Comparison of ENCODE assay signal across 20 cellular contexts in genomic region chr9:138080979-138081378, GRCh38.
"Had no signal": no experiment of that assay in that cellular context is flagged by ENCODE, and none has a peak within 500 bp of the region (broad histone marks: within the 10 kb centered on the region; RNA-seq: fewer than 3 reads in every experiment).

No MANE protein-coding gene starts in this region.

- H3K27ac Mint-ChIP-seq: progenitor cell of endocrine pancreas; stimulated activated naive B cell treated with anti-CD40 and anti-IgM and Interleukin-4, amounts not matched to agents 10 μg/mL and 1 μg/mL and 100 μg/mL, for 72 hours; stimulated activated naive CD8-positive, alpha-beta T cell treated with anti-CD3 and anti-CD28 coated beads, Interleukin-15, amount 100 ng/mL, for 72 hours had no signal

- H3K4me1 ChIP-seq: esophagus squamous epithelium, right lobe of liver, spleen, transverse colon had no signal

- H3K27me3 Mint-ChIP-seq: progenitor cell of endocrine pancreas had no signal

- H3K36me3 ChIP-seq: esophagus squamous epithelium, neutrophil, right lobe of liver, spleen, thoracic aorta, transverse colon had no signal

- H3K27ac ChIP-seq: esophagus squamous epithelium, hepatocyte, neutrophil, right lobe of liver, spleen, thoracic aorta, transverse colon had no signal

- H3K4me3 ChIP-seq: esophagus squamous epithelium, hepatocyte, mucosa of descending colon, right lobe of liver, spleen, thoracic aorta, transverse colon had no signal

- H3K4me1 Mint-ChIP-seq: stimulated activated naive B cell treated with anti-CD40 and anti-IgM and Interleukin-4, amounts not matched to agents 10 μg/mL and 1 μg/mL and 100 μg/mL, for 72 hours; stimulated activated naive CD8-positive, alpha-beta T cell treated with anti-CD3 and anti-CD28 coated beads, Interleukin-15, amount 100 ng/mL, for 72 hours had no signal

- H3K27me3 ChIP-seq: hepatocyte, right lobe of liver, transverse colon had no signal

- FAIRE-seq: endometrium had no signal

- DNase-seq: effector memory CD4-positive, alpha-beta T cell; esophagus squamous epithelium; foreskin fibroblast; left colon; mucosa of descending colon; naive thymus-derived CD8-positive, alpha-beta T cell; spleen; stimulated activated CD4-positive, alpha-beta T cell treated with anti-CD3 and anti-CD28 coated beads, Interleukin-15, amount 100 ng/mL, for 24 hours; stimulated activated CD4-positive, alpha-beta T cell treated with anti-CD3 and anti-CD28 coated beads, Interleukin-1b, Interleukin-23, amount 100 ng/mL, for 48 hours; stimulated activated CD4-positive, alpha-beta T cell treated with anti-CD3 and anti-CD28 coated beads, Interleukin-4, amount 100 ng/mL, for 24 hours; stimulated activated naive B cell treated with anti-CD40 and anti-IgM and Interleukin-4, amounts not matched to agents 10 μg/mL and 1 μg/mL and 100 μg/mL, for 72 hours; stimulated activated naive CD8-positive, alpha-beta T cell treated with anti-CD3 and anti-CD28 coated beads, Interleukin-15, amount 100 ng/mL, for 72 hours; substantia nigra; transverse colon had no signal

- H3K4me3 Mint-ChIP-seq: naive thymus-derived CD8-positive, alpha-beta T cell; stimulated activated naive B cell treated with anti-CD40 and anti-IgM and Interleukin-4, amounts not matched to agents 10 μg/mL and 1 μg/mL and 100 μg/mL, for 72 hours; stimulated activated naive CD8-positive, alpha-beta T cell treated with anti-CD3 and anti-CD28 coated beads, Interleukin-15, amount 100 ng/mL, for 72 hours had no signal

- H3K9me3 ChIP-seq: neutrophil had no signal
